ENCODE assay signal across 1 cellular context in the genomic region with DNA sequence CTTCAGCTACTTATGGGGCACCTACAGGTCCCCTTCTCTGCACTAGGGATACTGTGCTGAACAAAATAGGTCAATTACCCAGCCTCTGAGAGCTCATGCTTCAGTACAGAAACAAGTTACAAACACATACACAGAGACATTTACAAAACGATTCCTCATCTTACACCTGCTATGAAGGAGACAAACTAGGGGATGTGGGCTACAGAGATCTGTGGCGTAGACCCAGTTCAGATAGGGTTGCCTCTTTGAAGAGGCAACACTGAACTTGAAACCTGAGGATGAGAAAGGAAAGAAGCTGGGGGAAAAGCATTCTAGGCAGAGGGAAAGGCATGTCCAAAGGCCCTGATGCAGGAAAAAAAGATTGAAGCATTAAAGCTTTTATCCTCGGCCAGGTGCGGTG.
TF ChIP-seq lines count a peak whose summit lies in the region.

No MANE protein-coding gene starts in this region.

TF ChIP-seq in IMR-90, 13 proteins besides CTCF, POLR2A, EP300 and RAD21:
- no peak for TF ChIP-seq SMC3 (IDR thresholded peaks at IDR 0.05; ENCODE audit: low read depth, low read length)
- no peak for TF ChIP-seq FOS (IDR thresholded peaks at IDR 0.05; ENCODE audit: low read depth, low read length)
- no peak for TF ChIP-seq RFX5 (IDR thresholded peaks at IDR 0.05; ENCODE audit: low read depth, low read length)
- no peak for TF ChIP-seq BHLHE40 (IDR thresholded peaks at IDR 0.05; ENCODE audit: low read depth, low read length)
- TF ChIP-seq MXI1 (IDR thresholded peaks at IDR 0.05; ENCODE audit: borderline replicate concordance, low read depth, low read length): no peak
- no peak for TF ChIP-seq CEBPB (IDR thresholded peaks at IDR 0.05; ENCODE audit: low read depth, low read length)
- TF ChIP-seq CHD1 (IDR thresholded peaks at IDR 0.05; ENCODE audit: low read depth, low read length): no peak
- TF ChIP-seq, protein P1, sequence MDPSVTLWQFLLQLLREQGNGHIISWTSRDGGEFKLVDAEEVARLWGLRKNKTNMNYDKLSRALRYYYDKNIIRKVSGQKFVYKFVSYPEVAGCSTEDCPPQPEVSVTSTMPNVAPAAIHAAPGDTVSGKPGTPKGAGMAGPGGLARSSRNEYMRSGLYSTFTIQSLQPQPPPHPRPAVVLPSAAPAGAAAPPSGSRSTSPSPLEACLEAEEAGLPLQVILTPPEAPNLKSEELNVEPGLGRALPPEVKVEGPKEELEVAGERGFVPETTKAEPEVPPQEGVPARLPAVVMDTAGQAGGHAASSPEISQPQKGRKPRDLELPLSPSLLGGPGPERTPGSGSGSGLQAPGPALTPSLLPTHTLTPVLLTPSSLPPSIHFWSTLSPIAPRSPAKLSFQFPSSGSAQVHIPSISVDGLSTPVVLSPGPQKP (IDR thresholded peaks at IDR 0.05; ENCODE audit: borderline replicate concordance, low read depth, low read length): no peak
- TF ChIP-seq RCOR1 (IDR thresholded peaks at IDR 0.05; ENCODE audit: insufficient replicate concordance, low read length): no peak
- TF ChIP-seq, protein P2, sequence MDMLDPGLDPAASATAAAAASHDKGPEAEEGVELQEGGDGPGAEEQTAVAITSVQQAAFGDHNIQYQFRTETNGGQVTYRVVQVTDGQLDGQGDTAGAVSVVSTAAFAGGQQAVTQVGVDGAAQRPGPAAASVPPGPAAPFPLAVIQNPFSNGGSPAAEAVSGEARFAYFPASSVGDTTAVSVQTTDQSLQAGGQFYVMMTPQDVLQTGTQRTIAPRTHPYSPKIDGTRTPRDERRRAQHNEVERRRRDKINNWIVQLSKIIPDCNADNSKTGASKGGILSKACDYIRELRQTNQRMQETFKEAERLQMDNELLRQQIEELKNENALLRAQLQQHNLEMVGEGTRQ (IDR thresholded peaks at IDR 0.05; ENCODE audit: low read depth, low read length): no peak
- no peak for TF ChIP-seq MAFK (IDR thresholded peaks at IDR 0.05; ENCODE audit: low read depth, low read length)
